Comparison of ENCODE assay signal across 8 cellular contexts in the genomic region with DNA sequence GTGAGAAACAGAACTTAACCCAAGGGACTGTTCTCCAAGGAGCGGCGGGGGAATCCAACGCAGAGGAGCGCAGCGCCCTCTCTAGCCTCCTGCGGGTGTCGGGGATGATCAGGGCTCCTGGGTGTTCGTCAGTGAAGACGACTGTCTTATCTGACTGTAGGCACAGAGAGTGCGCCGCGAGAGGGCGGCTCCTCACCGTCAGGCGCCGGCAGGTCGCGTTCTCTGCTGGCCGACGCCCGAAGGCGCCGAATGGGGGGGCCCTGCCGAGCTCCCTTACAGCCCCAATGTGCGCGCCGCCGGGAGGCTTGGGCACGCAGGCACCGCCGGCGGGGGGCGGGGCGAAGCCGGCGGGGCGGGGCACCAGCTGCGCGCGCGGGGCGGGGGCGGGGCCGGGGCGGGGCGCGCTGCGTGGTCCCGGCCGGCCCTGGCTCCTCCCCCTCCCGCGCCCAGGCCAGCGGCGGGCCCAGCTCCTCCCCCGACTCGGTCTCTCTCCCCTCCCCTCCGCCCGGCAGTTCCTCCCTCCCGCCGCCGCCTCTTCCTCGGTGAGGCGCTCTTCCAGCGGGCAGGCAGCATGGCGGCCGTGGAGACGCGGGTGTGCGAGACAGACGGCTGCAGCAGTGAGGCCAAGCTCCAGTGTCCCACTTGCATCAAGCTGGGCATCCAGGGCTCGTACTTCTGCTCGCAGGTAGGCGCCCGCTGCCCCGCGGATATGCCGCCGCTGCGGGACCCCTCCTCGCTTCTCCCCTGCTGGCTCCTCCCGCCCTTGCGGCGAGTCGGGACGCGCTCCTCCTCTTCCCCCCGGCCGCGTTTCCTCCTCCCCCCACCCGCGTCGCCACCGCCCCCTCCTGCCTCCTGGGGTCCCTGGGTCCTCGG. TPM values are rescaled to one million over a fixed set of nuclear protein-coding genes. Genes with fewer than 3 reads are reported as not detected.
DNase-seq lines count a peak whose midpoint lies in the region; TF ChIP-seq lines count a peak whose summit lies in the region.

TSS of gene METAP1 (plus strand) at position 539 of the 873 bp plus-strand sequence. CDS start at position 572, 33 bp downstream.

- peaks cover 9% of the 10 kb centered on the region for H3F3A ChIP-seq in MM.1S (ENCODE audit: insufficient read depth, low read length)
- H3F3A ChIP-seq in neural progenitor cell (ENCODE audit: low read depth): peaks cover 13% of the 10 kb centered on the region

- H2AFZ ChIP-seq in MM.1S (ENCODE audit: low read length) (peak within 1 kb of the TSS; percentile 97), neural progenitor cell (replicated peaks) (peak within 1 kb of the TSS; percentile 93)

- H3K4me1 Mint-ChIP-seq in neural progenitor cell: peaks cover 21% of the 10 kb centered on the region

- peaks cover 14% of the 10 kb centered on the region for H3K36me3 Mint-ChIP-seq in neural progenitor cell

- H3K4me2 ChIP-seq in MM.1S (ENCODE audit: low read depth, low read length) (peak within 1 kb of the TSS; percentile 95), neural progenitor cell (peak within 1 kb of the TSS; percentile 86)

- H3K27ac ChIP-seq in MM.1S (ENCODE audit: low read length) (peak within 1 kb of the TSS; percentile 67; the same call in 1 of the 2 replicates), neural progenitor cell (peak within 1 kb of the TSS; percentile 87)

- H3K9ac ChIP-seq in MM.1S (ENCODE audit: low read length) (peak within 1 kb of the TSS; percentile 81), neural progenitor cell (peak within 1 kb of the TSS; percentile 53)

- peaks cover 24% of the 10 kb centered on the region for H3K9me3 Mint-ChIP-seq in neural progenitor cell

- no peaks in the 10 kb centered on the region for H3K9me2 ChIP-seq in MM.1S (replicated peaks; ENCODE audit: insufficient read depth, low read length)

- H3K4me1 ChIP-seq in MM.1S (ENCODE audit: low read length) (peaks cover 12% of the 10 kb centered on the region; the same call in 1 of the 2 replicates), neural progenitor cell (peaks cover 16% of the 10 kb centered on the region)

- peak within 1 kb of the TSS; percentile 86 for H3K27ac Mint-ChIP-seq in neural progenitor cell

- H3K79me2 ChIP-seq in MM.1S (ENCODE audit: low read length): peaks cover 48% of the 10 kb centered on the region
- peaks cover 49% of the 10 kb centered on the region for H3K79me2 ChIP-seq in neural progenitor cell (ENCODE audit: low read depth)

- H3K27me3 ChIP-seq in MM.1S (replicated peaks; ENCODE audit: insufficient read depth, low read length) (no peaks in the 10 kb centered on the region), neural progenitor cell (no peaks in the 10 kb centered on the region)

- DNase-seq in GF-D8 (lab: John Stamatoyannopoulos, UW) (peak; percentile 89), HCEC 1CT (peak; percentile 90), MM.1S (peak; percentile 99), SIG-M5 (lab: John Stamatoyannopoulos, UW) (peak; percentile 66), activated gamma-delta T cell treated with Interleukin-2 at 50 U/mL for 16 hours (peak; percentile 96), foreskin fibroblast (peak; percentile 93 to 97), neural progenitor cell (ENCODE audit: low spot score) (peak; percentile 98), stromal cell of bone marrow (ENCODE audit: low read depth) (peak; percentile 82)

- H3K9me3 ChIP-seq in MM.1S (replicated peaks; ENCODE audit: insufficient read depth, low read length): no peaks in the 10 kb centered on the region
- no peaks in the 10 kb centered on the region for H3K9me3 ChIP-seq in neural progenitor cell (ENCODE audit: low read depth)

- peaks cover 6% of the 10 kb centered on the region for H3K27me3 Mint-ChIP-seq in neural progenitor cell (ENCODE audit: insufficient read depth, low read depth)

- peak within 1 kb of the TSS; percentile 91 for H3K4me3 Mint-ChIP-seq in neural progenitor cell

- peak within 1 kb of the TSS; percentile 96 for H3K4me3 ChIP-seq in MM.1S (ENCODE audit: low read length)
- peak within 1 kb of the TSS; percentile 75 to 91 for H3K4me3 ChIP-seq in foreskin fibroblast (ENCODE audit: low read depth in 1 of 2, low read length in 2 of 2)
- H3K4me3 ChIP-seq in neural progenitor cell: peak within 1 kb of the TSS; percentile 89

- TF ChIP-seq CTCF in MM.1S (IDR thresholded peaks at IDR 0.05; ENCODE audit: low read length) (peak; percentile 75), foreskin fibroblast (IDR thresholded peaks at IDR 0.05; ENCODE audit: low read depth, low read length) (peak; percentile 64), neural progenitor cell (IDR thresholded peaks at IDR 0.05) (peak; percentile 59)

- peaks cover 9% of the 10 kb centered on the region; the same call in 1 of the 2 replicates for H4K20me1 ChIP-seq in MM.1S (ENCODE audit: insufficient read depth, low read length)
- peaks cover 30% of the 10 kb centered on the region for H4K20me1 ChIP-seq in neural progenitor cell (ENCODE audit: low read depth)

- H3K36me3 ChIP-seq in MM.1S (replicated peaks; ENCODE audit: insufficient read depth, low read length) (no peaks in the 10 kb centered on the region), neural progenitor cell (no peaks in the 10 kb centered on the region)

RNA-seq across cellular contexts. Expression of gene METAP1, which starts in this region (rescaled TPM):
- 92.4 and 155 TPM in 2 replicates for total RNA-seq in neural progenitor cell (ENCODE audit: low replicate concordance)

Comparison
In these comparisons a context has a peak if more than half of its experiments do, and no peak if none do; other contexts are left out.
1. Peak in every context shown above with its lines: DNase-seq, H3K4me3 ChIP-seq and H3K27ac ChIP-seq.